ENCODE assay signal across 13 cellular contexts in the genomic region with DNA sequence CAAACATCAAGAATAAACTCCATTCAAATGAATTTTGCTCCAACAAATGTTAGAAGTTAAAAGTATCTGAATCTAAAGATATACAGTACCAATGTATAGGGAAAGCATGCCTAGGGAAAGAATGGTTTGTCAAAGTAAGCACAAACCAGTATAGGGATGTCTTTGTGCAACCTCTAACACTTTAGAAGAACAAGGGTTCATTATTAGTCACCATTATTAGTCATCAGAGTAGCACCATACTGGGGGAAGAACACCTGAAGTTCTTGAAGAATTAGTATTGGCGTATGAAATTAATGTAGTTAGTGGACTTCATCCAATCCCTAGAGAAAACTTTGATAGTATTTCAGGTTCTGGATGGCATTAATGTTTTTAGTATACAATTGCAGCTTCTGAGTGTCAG.
"Had no signal": no experiment of that assay in that cellular context is flagged by ENCODE, and none has a peak within 500 bp of the region (broad histone marks: within the 10 kb centered on the region; RNA-seq: fewer than 3 reads in every experiment).

No MANE protein-coding gene starts in this region.

- DNase-seq: activated CD4-positive, alpha-beta memory T cell treated with anti-CD3 and anti-CD28 coated beads for 36 hours; activated CD4-positive, alpha-beta T cell treated with anti-CD3 and anti-CD28 coated beads for 36 hours; activated T-cell treated with anti-CD3 and anti-CD28 coated beads for 4 hours; brain microvascular endothelial cell; dermis blood vessel endothelial cell; effector memory CD8-positive, alpha-beta T cell; hypothalamus; stimulated activated CD4-positive, alpha-beta T cell treated with anti-CD3 and anti-CD28 coated beads, Interleukin-4, amount 100 ng/mL, for 24 hours; testis had no signal

- H3K27ac ChIP-seq: brain microvascular endothelial cell, neutrophil, parathyroid adenoma, testis had no signal

- H3K36me3 ChIP-seq: brain microvascular endothelial cell, neutrophil had no signal

- H3K9me3 ChIP-seq: neutrophil, testis had no signal

- H3K4me1 ChIP-seq: parathyroid adenoma, testis had no signal

- H3K4me3 ChIP-seq: lung, smooth muscle cell, testis had no signal

- H3K27me3 ChIP-seq: brain microvascular endothelial cell, neutrophil, testis had no signal
